In the genomic region with DNA sequence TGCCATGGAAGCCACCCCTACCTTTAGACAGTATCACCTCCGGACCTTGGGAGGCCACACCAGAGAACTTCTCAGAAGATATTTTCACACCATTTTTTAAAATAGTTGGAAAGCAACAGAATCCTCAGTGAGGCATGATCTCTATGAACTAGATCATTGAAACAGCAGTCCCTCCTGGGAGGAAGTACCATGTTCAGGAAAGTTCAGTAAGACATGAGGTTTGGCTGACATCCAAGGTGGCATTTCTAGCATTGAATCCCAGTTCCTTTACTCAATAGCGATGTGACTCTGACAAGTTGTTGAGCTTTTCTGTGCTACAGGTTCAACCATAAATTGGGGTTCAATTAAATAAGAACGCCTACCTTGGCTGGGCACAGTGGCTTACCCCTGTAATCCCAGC, we compare ENCODE assay signal across 19 cellular contexts.
DNase-seq lines count a peak whose midpoint lies in the region; ATAC-seq, FAIRE-seq and TF ChIP-seq lines count a peak whose summit lies in the region.
"Had no signal": no experiment of that assay in that cellular context is flagged by ENCODE, and none has a peak within 500 bp of the region (broad histone marks: within the 10 kb centered on the region; RNA-seq: fewer than 3 reads in every experiment).

No MANE protein-coding gene starts in this region.

- H3K27ac Mint-ChIP-seq in stimulated activated naive B cell treated with anti-CD40 and anti-IgM and Interleukin-4, amounts not matched to agents 10 μg/mL and 1 μg/mL and 100 μg/mL, for 72 hours = no peak overlapping the region
- H3K27ac Mint-ChIP-seq: activated naive CD4-positive, alpha-beta T cell treated with anti-CD3 and anti-CD28 coated beads, Interleukin-2, amount 50 U/mL, for 24 hours; natural killer cell treated with Interleukin-12 subunit alpha and Interleukin-12 subunit beta and Interleukin-15 and Interleukin-18, amount 100 ng/mL, for 72 hours had no signal

- H3K4me3 Mint-ChIP-seq in stimulated activated naive B cell treated with anti-CD40 and anti-IgM and Interleukin-4, amounts not matched to agents 10 μg/mL and 1 μg/mL and 100 μg/mL, for 72 hours = no peak overlapping the region
- H3K4me3 Mint-ChIP-seq: activated naive CD4-positive, alpha-beta T cell treated with anti-CD3 and anti-CD28 coated beads, Interleukin-2, amount 50 U/mL, for 24 hours; activated T-cell treated with anti-CD3 and anti-CD28 coated beads, Interleukin-2, amount 50 U/mL, for 4 hours; natural killer cell treated with Interleukin-12 subunit alpha and Interleukin-12 subunit beta and Interleukin-15 and Interleukin-18, amount 100 ng/mL, for 72 hours had no signal

- H3K36me3 ChIP-seq in upper lobe of right lung = no peaks in the 10 kb centered on the region
- H3K36me3 ChIP-seq: esophagus squamous epithelium, HAP-1, sigmoid colon had no signal

- H3K36me3 Mint-ChIP-seq in stimulated activated naive B cell treated with anti-CD40 and anti-IgM and Interleukin-4, amounts not matched to agents 10 μg/mL and 1 μg/mL and 100 μg/mL, for 72 hours = no peaks in the 10 kb centered on the region
- H3K36me3 Mint-ChIP-seq: activated naive CD4-positive, alpha-beta T cell treated with anti-CD3 and anti-CD28 coated beads, Interleukin-2, amount 50 U/mL, for 24 hours; natural killer cell treated with Interleukin-12 subunit alpha and Interleukin-12 subunit beta and Interleukin-15 and Interleukin-18, amount 100 ng/mL, for 72 hours had no signal

- no peak for TF ChIP-seq POLR2A in GM12891 (IDR thresholded peaks at IDR 0.05; ENCODE audit: low read depth, low read length)

- peak; percentile 46 for ATAC-seq in upper lobe of right lung
- ATAC-seq in stimulated activated naive B cell treated with anti-CD40 and anti-IgM and Interleukin-4, amounts not matched to agents 10 μg/mL and 1 μg/mL and 100 μg/mL, for 72 hours (replicated peaks) = no peak
- ATAC-seq: activated T-cell treated with anti-CD3 and anti-CD28 coated beads, Interleukin-2, amount 50 U/mL, for 4 hours; left colon had no signal

- no peaks in the 10 kb centered on the region for H3K4me1 ChIP-seq in upper lobe of right lung
- H3K4me1 ChIP-seq: esophagus squamous epithelium, HAP-1, parathyroid adenoma, sigmoid colon had no signal

- DNase-seq in HT1080 (ENCODE audit: low read depth) (peak; percentile 36), OCI-M1 (lab: John Stamatoyannopoulos, UW) (peak; percentile 23), fibroblast of pulmonary artery (ENCODE audit: low read depth) (peak; percentile 7), upper lobe of right lung (no peak), GM12891 (ENCODE audit: insufficient read length, low spot score) (no peak)
- DNase-seq in stimulated activated naive B cell treated with anti-CD40 and anti-IgM and Interleukin-4, amounts not matched to agents 10 μg/mL and 1 μg/mL and 100 μg/mL, for 72 hours = no peak
- no peak for DNase-seq in activated CD4-positive, alpha-beta T cell treated with anti-CD3 and anti-CD28 coated beads, Interleukin-2, amount 50 U/mL, for 1 hour
- DNase-seq: activated T-cell treated with anti-CD3 and anti-CD28 coated beads, Interleukin-2, amount 50 U/mL, for 4 hours; COR-L47; DND-41; esophagus squamous epithelium; left colon; NCI-H774; sigmoid colon; stimulated activated naive CD4-positive, alpha-beta T cell had no signal

- H3K4me3 ChIP-seq in fibroblast of pulmonary artery (replicated peaks; ENCODE audit: low read depth, low read length) (no peak overlapping the region), upper lobe of right lung (no peak overlapping the region)
- H3K4me3 ChIP-seq: esophagus squamous epithelium, HAP-1, sigmoid colon had no signal

- H3K9me3 Mint-ChIP-seq in stimulated activated naive B cell treated with anti-CD40 and anti-IgM and Interleukin-4, amounts not matched to agents 10 μg/mL and 1 μg/mL and 100 μg/mL, for 72 hours = no peaks in the 10 kb centered on the region
- H3K9me3 Mint-ChIP-seq: activated naive CD4-positive, alpha-beta T cell treated with anti-CD3 and anti-CD28 coated beads, Interleukin-2, amount 50 U/mL, for 24 hours; activated T-cell treated with anti-CD3 and anti-CD28 coated beads, Interleukin-2, amount 50 U/mL, for 4 hours; natural killer cell treated with Interleukin-12 subunit alpha and Interleukin-12 subunit beta and Interleukin-15 and Interleukin-18, amount 100 ng/mL, for 72 hours had no signal

- no peaks in the 10 kb centered on the region for H3K27me3 ChIP-seq in upper lobe of right lung
- H3K27me3 ChIP-seq: esophagus squamous epithelium, sigmoid colon had no signal

- H3K27me3 Mint-ChIP-seq in stimulated activated naive B cell treated with anti-CD40 and anti-IgM and Interleukin-4, amounts not matched to agents 10 μg/mL and 1 μg/mL and 100 μg/mL, for 72 hours = peaks cover 12 to 13% of the 10 kb centered on the region in 2 donors

- H3K4me1 Mint-ChIP-seq in stimulated activated naive B cell treated with anti-CD40 and anti-IgM and Interleukin-4, amounts not matched to agents 10 μg/mL and 1 μg/mL and 100 μg/mL, for 72 hours = peaks cover 4 to 8% of the 10 kb centered on the region in 2 donors

- H3K9me3 ChIP-seq in upper lobe of right lung = no peaks in the 10 kb centered on the region
- H3K9me3 ChIP-seq: esophagus squamous epithelium, HAP-1, sigmoid colon had no signal

- TF ChIP-seq CTCF in fibroblast of pulmonary artery (IDR thresholded peaks at IDR 0.05; ENCODE audit: low read length, missing control alignments) = no peak
- TF ChIP-seq CTCF in upper lobe of right lung (IDR thresholded peaks at IDR 0.05) = no peak

- intact Hi-C loops in upper lobe of right lung (cut with DNase I) = no loop called here

- no peak for FAIRE-seq in GM12891 (lab: Jason Lieb, UNC)

- no peak overlapping the region for H3K27ac ChIP-seq in upper lobe of right lung
- H3K27ac ChIP-seq: esophagus squamous epithelium, parathyroid adenoma, sigmoid colon had no signal

TF ChIP-seq in GM12891, 5 proteins besides CTCF, POLR2A, EP300 and RAD21:
- TF ChIP-seq PAX5 (IDR thresholded peaks at IDR 0.05; ENCODE audit: insufficient read depth, low read length, severe bottlenecking) (no peak), TAF1 (IDR thresholded peaks at IDR 0.05; ENCODE audit: low read depth, low read length) (no peak), POLR2AphosphoS5 (IDR thresholded peaks at IDR 0.05; ENCODE audit: low read depth, low read length) (no peak), SPI1 (IDR thresholded peaks at IDR 0.05; ENCODE audit: low read depth, low read length) (no peak), POU2F2 (IDR thresholded peaks at IDR 0.05; ENCODE audit: low read depth, low read length) (no peak)

Comparison
In these comparisons a context has a peak if more than half of its experiments do, and no peak if none do; other contexts are left out.
1. DNase-seq: peak in HT1080 (single experiment), OCI-M1 (single experiment) and fibroblast of pulmonary artery (single experiment); none in upper lobe of right lung (single experiment), stimulated activated naive B cell treated with anti-CD40 and anti-IgM and Interleukin-4, amounts not matched to agents 10 μg/mL and 1 μg/mL and 100 μg/mL, for 72 hours (single experiment), activated CD4-positive, alpha-beta T cell treated with anti-CD3 and anti-CD28 coated beads, Interleukin-2, amount 50 U/mL, for 1 hour (single experiment) and GM12891 (single experiment).